8 cellular contexts compared by ENCODE assay signal in genomic region chr7:93374345-93374940, GRCh38.
DNase-seq lines count a peak whose midpoint lies in the region; ATAC-seq and TF ChIP-seq lines count a peak whose summit lies in the region.

No MANE protein-coding gene starts in this region.

- no peaks in the 10 kb centered on the region for H3K9me2 ChIP-seq in DOHH2 (replicated peaks; ENCODE audit: control insufficient read depth, low read length)

- TF ChIP-seq EP300 in gastroesophageal sphincter (IDR thresholded peaks at IDR 0.05) (no peak), suprapubic skin (IDR thresholded peaks at IDR 0.05) (no peak)

- WGBS in gastroesophageal sphincter (ENCODE audit: low coverage in 1 of 2), 2 donors = 30 to 46% methylated on average over 5 of the region's 5 CpGs
- WGBS in suprapubic skin = 36% methylated on average over 5 of the region's 5 CpGs

- peak; percentile 85 for TF ChIP-seq CTCF in DOHH2 (IDR thresholded peaks at IDR 0.05; ENCODE audit: low read depth, low read length, poor library complexity, severe bottlenecking)
- TF ChIP-seq CTCF in GM20000 (IDR thresholded peaks at IDR 0.05; ENCODE audit: extremely low read depth, missing control alignments) = peak; percentile 26
- TF ChIP-seq CTCF in gastroesophageal sphincter (IDR thresholded peaks at IDR 0.05) = peak; percentile 27 to 50 (median 37)
- peak; percentile 66 for TF ChIP-seq CTCF in upper lobe of right lung (IDR thresholded peaks at IDR 0.05)
- peak in 1 of 2 donors; percentile 48 for TF ChIP-seq CTCF in suprapubic skin (IDR thresholded peaks at IDR 0.05)

- no peaks in the 10 kb centered on the region for H3F3A ChIP-seq in DOHH2 (ENCODE audit: control insufficient read depth, insufficient read depth)

- TF ChIP-seq POLR2A in gastroesophageal sphincter (IDR thresholded peaks at IDR 0.05) (no peak), suprapubic skin (IDR thresholded peaks at IDR 0.05) (no peak)

- intact Hi-C loops in upper lobe of right lung (cut with DNase I) (no loop called here), head of caudate nucleus (cut with DNase I) (no loop called here)

- ATAC-seq in gastroesophageal sphincter (no peak), upper lobe of right lung (peak; percentile 48)

- no peaks in the 10 kb centered on the region for H4K20me1 ChIP-seq in DOHH2 (ENCODE audit: control insufficient read depth, insufficient read depth, low read depth, low read length)

- H3K4me1 ChIP-seq in DOHH2 (ENCODE audit: control insufficient read depth, low read length) (peaks cover 52% of the 10 kb centered on the region), gastroesophageal sphincter (no peaks in the 10 kb centered on the region), upper lobe of right lung (no peaks in the 10 kb centered on the region), suprapubic skin (no peaks in the 10 kb centered on the region)

- no peaks in the 10 kb centered on the region for H3K79me2 ChIP-seq in DOHH2 (ENCODE audit: control insufficient read depth, low read length)

- DNase-seq in GM20000 (ENCODE audit: low spot score) (peak; percentile 9), HT-29 (ENCODE audit: low spot score) (peak; percentile 57), SK-MEL-5 (ENCODE audit: low read depth, low spot score) (peak; percentile 79), upper lobe of right lung (no peak), head of caudate nucleus (no peak), suprapubic skin (ENCODE audit: low spot score in 2 of 2) (no peak)

- H3K27me3 ChIP-seq in DOHH2 (ENCODE audit: control insufficient read depth, low read length) (no peaks in the 10 kb centered on the region), gastroesophageal sphincter (no peaks in the 10 kb centered on the region), upper lobe of right lung (no peaks in the 10 kb centered on the region), suprapubic skin (no peaks in the 10 kb centered on the region)

- in situ Hi-C loops in SK-MEL-5 (cut with HindIII; ENCODE audit: low pct_unique_long_range_greater_than_20kb, low sequenced_read_pairs) = no loop called here

- H3K4me2 ChIP-seq in DOHH2 (ENCODE audit: low read length) = 0 out of 2 replicates have a peak overlapping the region, but pooled peaks have one; percentile 1

- H3K27ac ChIP-seq in DOHH2 (ENCODE audit: low read depth, low read length) (no peak overlapping the region), gastroesophageal sphincter (no peak overlapping the region), upper lobe of right lung (no peak overlapping the region), suprapubic skin (no peak overlapping the region)

- H3K9me3 ChIP-seq in DOHH2 (ENCODE audit: control insufficient read depth, insufficient read depth, low read length) (no peaks in the 10 kb centered on the region), gastroesophageal sphincter (no peaks in the 10 kb centered on the region), upper lobe of right lung (no peaks in the 10 kb centered on the region), suprapubic skin (no peaks in the 10 kb centered on the region)

- no peak overlapping the region for H3K4me3 ChIP-seq in DOHH2 (ENCODE audit: low read length)
- H3K4me3 ChIP-seq in gastroesophageal sphincter = no peak overlapping the region
- no peak overlapping the region for H3K4me3 ChIP-seq in upper lobe of right lung
- no peak overlapping the region for H3K4me3 ChIP-seq in suprapubic skin

- H3K36me3 ChIP-seq in DOHH2 (ENCODE audit: control insufficient read depth, low read length) = no peaks in the 10 kb centered on the region
- H3K36me3 ChIP-seq in gastroesophageal sphincter = no peaks in the 10 kb centered on the region
- no peaks in the 10 kb centered on the region for H3K36me3 ChIP-seq in upper lobe of right lung
- H3K36me3 ChIP-seq in suprapubic skin = no peaks in the 10 kb centered on the region

Comparison
In these comparisons a context has a peak if more than half of its experiments do, and no peak if none do; other contexts are left out.
1. DNase-seq: peak in GM20000 (single experiment), HT-29 (single experiment) and SK-MEL-5 (single experiment); none in upper lobe of right lung (single experiment), head of caudate nucleus (0 of 42) and suprapubic skin (0 of 2).